Comparison of ENCODE assay signal across 27 cellular contexts in the genomic region with DNA sequence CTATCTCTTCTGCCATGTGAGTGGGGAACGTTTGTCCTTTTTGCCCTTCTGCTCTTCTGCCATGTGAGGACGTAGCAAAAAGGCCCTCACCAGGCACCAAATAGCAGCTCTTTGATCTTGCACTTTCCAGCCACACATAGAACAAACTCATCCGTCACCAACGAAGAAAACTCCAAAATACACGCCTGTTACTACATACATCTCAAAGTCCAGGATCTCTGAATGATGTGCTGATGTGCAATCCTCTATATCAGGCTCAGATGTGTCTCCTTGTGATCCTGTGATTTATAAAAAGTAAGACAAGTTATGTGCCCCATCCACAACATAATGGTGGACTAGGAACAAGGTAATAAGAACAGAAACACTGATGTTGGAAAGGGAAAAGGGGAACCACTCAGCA.
"Had no signal": no experiment of that assay in that cellular context is flagged by ENCODE, and none has a peak within 500 bp of the region (broad histone marks: within the 10 kb centered on the region; RNA-seq: fewer than 3 reads in every experiment).

No MANE protein-coding gene starts in this region.

- H3K4me1 ChIP-seq: stomach, suprapubic skin, testis, thyroid gland, tibial artery, tibial nerve, transverse colon, upper lobe of left lung, upper lobe of right lung, uterus, vagina had no signal

- H3K36me3 ChIP-seq: stomach, suprapubic skin, thoracic aorta, thyroid gland, tibial artery, tibial nerve, transverse colon, upper lobe of left lung, upper lobe of right lung, uterus, vagina had no signal

- H3K4me3 ChIP-seq: stomach, suprapubic skin, testis, thoracic aorta, thyroid gland, tibial artery, tibial nerve, transverse colon, upper lobe of left lung, upper lobe of right lung, uterus, vagina had no signal

- FAIRE-seq: urothelium cell line had no signal

- H3K27me3 ChIP-seq: stomach, suprapubic skin, testis, thyroid gland, tibial artery, tibial nerve, transverse colon, upper lobe of left lung, upper lobe of right lung, uterus, vagina had no signal

- ATAC-seq: stimulated activated effector memory CD8-positive, alpha-beta T cell treated with anti-CD3 and anti-CD28 coated beads, Interleukin-12 subunit alpha, Interleukin-12 subunit beta, amount 100 ng/mL, for 72 hours; stimulated activated memory B cell treated with anti-CD40 and anti-IgM and Interleukin-4, amounts not matched to agents 10 μg/mL and 1 μg/mL and 100 μg/mL, for 72 hours; stimulated activated naive B cell treated with anti-CD40 and anti-IgM and Interleukin-4, amounts not matched to agents 10 μg/mL and 1 μg/mL and 100 μg/mL, for 72 hours; stimulated activated naive CD8-positive, alpha-beta T cell treated with anti-CD3 and anti-CD28 coated beads, Interleukin-15, amount 100 ng/mL, for 72 hours; stimulated activated naive CD8-positive, alpha-beta T cell treated with anti-CD3 and anti-CD28 coated beads, Interleukin-15, Interleukin-2, amounts not matched to agents 100 U/mL and 50 U/mL, for 24 hours; upper lobe of right lung had no signal

- H3K9me3 ChIP-seq: stomach, suprapubic skin, testis, thoracic aorta, thyroid gland, tibial artery, tibial nerve, transverse colon, upper lobe of left lung, upper lobe of right lung, uterus, vagina had no signal

- DNase-seq: stimulated activated CD4-positive, alpha-beta T cell treated with anti-CD3 and anti-CD28 coated beads, Interleukin-2, amount 100 ng/mL, for 48 hours; stimulated activated CD4-positive, alpha-beta T cell treated with anti-CD3 and anti-CD28 coated beads, Interleukin-4, amount 100 ng/mL, for 1 hour; stimulated activated CD4-positive, alpha-beta T cell treated with anti-CD3 and anti-CD28 coated beads, Interleukin-4, amount 100 ng/mL, for 24 hours; stimulated activated CD4-positive, alpha-beta T cell treated with anti-CD3 and anti-CD28 coated beads, Interleukin-4, amount 100 ng/mL, for 4 hours; stimulated activated CD8-positive, alpha-beta memory T cell treated with anti-CD3 and anti-CD28 coated beads, Interleukin-4, amount 100 ng/mL, for 48 hours; stimulated activated naive B cell treated with anti-CD40 and anti-IgM and Interleukin-4, amounts not matched to agents 10 μg/mL and 1 μg/mL and 100 μg/mL, for 72 hours; stimulated activated naive CD4-positive, alpha-beta T cell; stimulated activated naive CD4-positive, alpha-beta T cell treated with Interleukin-2 at 50 U/mL for 16 hours; stimulated activated naive CD8-positive, alpha-beta T cell treated with anti-CD3 and anti-CD28 coated beads, Interleukin-15, amount 100 ng/mL, for 72 hours; stimulated activated naive CD8-positive, alpha-beta T cell treated with anti-CD3 and anti-CD28 coated beads, Interleukin-15, Interleukin-2, amounts not matched to agents 100 U/mL and 50 U/mL, for 24 hours; stomach; substantia nigra; testis; thyroid gland; tibial artery; transverse colon; trophoblast cell; upper lobe of left lung; upper lobe of right lung; uterus had no signal

- H3K27ac ChIP-seq: stomach, suprapubic skin, testis, thoracic aorta, thyroid gland, tibial artery, tibial nerve, transverse colon, upper lobe of left lung, upper lobe of right lung, uterus, vagina had no signal
